In the genomic region with DNA sequence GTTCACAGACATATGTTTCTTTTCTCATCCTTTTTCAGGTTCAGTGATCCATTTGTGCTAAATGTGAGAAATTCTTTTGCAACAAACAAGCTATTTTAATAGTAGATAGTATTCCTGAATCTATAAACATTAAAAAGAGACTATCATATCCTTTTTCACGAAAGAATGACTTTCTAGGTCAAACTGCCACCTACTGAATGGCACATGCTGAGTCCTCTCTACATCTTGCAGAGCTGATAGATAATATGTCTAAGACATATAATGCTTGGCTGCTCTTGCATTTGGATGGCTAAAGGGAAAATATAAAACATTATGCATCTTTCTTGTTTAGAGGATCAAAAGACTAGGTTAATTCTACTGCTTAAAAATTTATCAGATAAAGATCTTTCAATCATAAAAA, we compare ENCODE assay signal across 26 cellular contexts.
"Had no signal": no experiment of that assay in that cellular context is flagged by ENCODE, and none has a peak within 500 bp of the region (broad histone marks: within the 10 kb centered on the region; RNA-seq: fewer than 3 reads in every experiment).

No MANE protein-coding gene starts in this region.

- H3K4me1 ChIP-seq: colonic mucosa had no signal

- H3K4me3 ChIP-seq: colonic mucosa had no signal

- DNase-seq: activated B cell treated with CpG ODN at 0.5 μM for 24 hours; activated CD4-positive, alpha-beta T cell treated with anti-CD3 and anti-CD28 coated beads for 48 hours; activated CD4-positive, alpha-beta T cell treated with anti-CD3 and anti-CD28 coated beads, Interleukin-2, amount 50 U/mL, for 1 hour; activated CD4-positive, alpha-beta T cell treated with anti-CD3 and anti-CD28 coated beads, Interleukin-2, amount 50 U/mL, for 48 hours; activated CD8-positive, alpha-beta memory T cell treated with anti-CD3 and anti-CD28 coated beads for 24 hours; activated CD8-positive, alpha-beta T cell treated with anti-CD3 and anti-CD28 coated beads for 36 hours; activated effector memory CD4-positive, alpha-beta T cell treated with Interleukin-2 at 50 U/mL for 16 hours; activated gamma-delta T cell treated with Interleukin-2 at 50 U/mL for 16 hours; activated naive CD4-positive, alpha-beta T cell treated with anti-CD3 and anti-CD28 coated beads, Interleukin-2, amount 50 U/mL, for 16 hours; activated naive CD4-positive, alpha-beta T cell treated with Interleukin-2 at 50 U/mL for 16 hours; activated T-cell treated with anti-CD3 and anti-CD28 coated beads, Interleukin-2, amount 50 U/mL, for 4 hours; amniotic stem cell; anterior cingulate cortex; brain microvascular endothelial cell; colonic mucosa; effector memory CD4-positive, alpha-beta T cell; endodermal cell; foreskin fibroblast; head of caudate nucleus; T-helper 1 cell; T-helper 17 cell; T1000; WERI-Rb-1 had no signal

- H3K27me3 ChIP-seq: brain microvascular endothelial cell, colonic mucosa had no signal

- H3K27ac ChIP-seq: brain microvascular endothelial cell, colonic mucosa, WERI-Rb-1 had no signal

- ATAC-seq: activated CD4-positive, CD25-positive, alpha-beta regulatory T cell treated with anti-CD3 and anti-CD28 coated beads, Interleukin-2, amount 50 U/mL, for 24 hours; activated CD8-positive, alpha-beta T cell treated with anti-CD3 and anti-CD28 coated beads for 36 hours; activated T-cell treated with anti-CD3 and anti-CD28 coated beads, Interleukin-2, amount 50 U/mL, for 4 hours; activated T-helper 17 cell treated with anti-CD3 and anti-CD28 coated beads, Interleukin-2, amount 50 U/mL, for 72 hours; esophagus mucosa; T-helper 17 cell had no signal

- H3K9me3 ChIP-seq: colonic mucosa had no signal

- H3K36me3 ChIP-seq: brain microvascular endothelial cell, colonic mucosa, WERI-Rb-1 had no signal
